In genomic region chr1:85142753-85143152, GRCh38 we compare ENCODE assay signal across 20 cellular contexts.
"Had no signal": no experiment of that assay in that cellular context is flagged by ENCODE, and none has a peak within 500 bp of the region (broad histone marks: within the 10 kb centered on the region; RNA-seq: fewer than 3 reads in every experiment).

No MANE protein-coding gene starts in this region.

- ATAC-seq: activated CD8-positive, alpha-beta T cell treated with anti-CD3 and anti-CD28 coated beads for 36 hours; activated T-helper 17 cell treated with anti-CD3 and anti-CD28 coated beads, Interleukin-2, amount 50 U/mL, for 72 hours; gastroesophageal sphincter; left colon; T-cell had no signal

- H3K9me3 ChIP-seq: esophagus muscularis mucosa, gastroesophageal sphincter, tibial nerve, uterus had no signal

- H3K36me3 ChIP-seq: esophagus muscularis mucosa, gastroesophageal sphincter, tibial nerve, uterus had no signal

- H3K27me3 ChIP-seq: esophagus muscularis mucosa, gastroesophageal sphincter, tibial nerve, uterus had no signal

- H3K4me3 ChIP-seq: esophagus muscularis mucosa, gastroesophageal sphincter, skin epidermis, tibial nerve, uterus had no signal

- FAIRE-seq: endothelial cell of umbilical vein had no signal

- DNase-seq: activated CD4-positive, alpha-beta T cell treated with anti-CD3 and anti-CD28 coated beads for 48 hours; activated CD4-positive, CD25-positive, alpha-beta regulatory T cell; activated CD8-positive, alpha-beta T cell treated with anti-CD3 and anti-CD28 coated beads for 36 hours; activated naive CD4-positive, alpha-beta T cell treated with Interleukin-2 at 50 U/mL for 16 hours; activated naive CD8-positive, alpha-beta T cell treated with anti-CD3 and anti-CD28 coated beads, Interleukin-2, amount 10 ng/mL, durations not matched to agents 7 days and 5 days; activated T-cell treated with anti-CD3 and anti-CD28 coated beads, Interleukin-2, amount 50 U/mL, for 1 hour; cortex of kidney; effector CD8-positive, alpha-beta T cell; left colon; midbrain; nucleus accumbens; stimulated activated CD4-positive, alpha-beta T cell treated with anti-CD3 and anti-CD28 coated beads, Interleukin-2, amount 100 ng/mL, for 48 hours; T-cell; uterus had no signal

- H3K27ac ChIP-seq: esophagus muscularis mucosa, gastroesophageal sphincter, skin epidermis, tibial nerve, uterus had no signal

- H3K4me1 ChIP-seq: tibial nerve, uterus had no signal
